8 cellular contexts compared by ENCODE assay signal in the genomic region with DNA sequence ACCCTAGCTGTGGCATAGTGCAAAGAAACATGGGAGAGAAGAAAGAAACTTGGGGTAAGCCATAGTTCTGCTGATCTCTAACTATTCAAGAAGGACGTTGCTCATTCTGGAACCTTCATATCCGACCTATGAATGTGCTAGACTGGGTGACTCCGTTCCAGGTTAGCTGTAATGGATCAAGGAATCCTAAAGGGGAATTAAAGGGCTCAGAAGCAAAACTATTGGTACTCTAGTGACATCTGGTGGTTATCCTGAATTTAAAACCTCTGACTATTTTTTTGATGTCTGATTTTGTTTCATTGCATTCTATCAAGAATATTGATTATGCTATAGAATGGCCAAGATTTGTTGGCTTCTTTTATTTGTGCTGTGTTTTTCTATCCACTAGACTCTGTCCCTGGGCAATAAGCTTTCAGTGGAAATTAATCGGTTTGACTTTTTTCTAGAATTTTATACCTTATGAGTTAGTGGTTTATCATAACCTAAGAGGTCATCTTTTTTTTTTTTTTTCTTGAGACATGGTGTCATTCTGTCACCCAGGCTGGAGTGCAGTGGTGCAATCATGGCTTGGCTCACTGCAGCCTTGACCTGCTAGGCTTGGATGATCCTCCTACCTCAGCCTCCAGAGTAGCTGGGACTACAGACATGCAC. TPM values are rescaled to one million over a fixed set of nuclear protein-coding genes. Genes with fewer than 3 reads are reported as not detected.
DNase-seq lines count a peak whose midpoint lies in the region; ATAC-seq and TF ChIP-seq lines count a peak whose summit lies in the region.

No MANE protein-coding gene starts in this region.

- 29 to 36% methylated on average over 4 of the region's 4 CpGs for WGBS in esophagus squamous epithelium, 2 donors

- no peak for TF ChIP-seq POLR2A in esophagus squamous epithelium (IDR thresholded peaks at IDR 0.05)

- H3K36me3 Mint-ChIP-seq in Caco-2 (ENCODE audit: insufficient read depth, unreplicated experiment) (no peaks in the 10 kb centered on the region), osteocyte (ENCODE audit: unreplicated experiment) (peaks cover 28% of the 10 kb centered on the region)

- POLR2A ChIA-PET in Caco-2 (lab: Charles Lee), result no interaction called here
- POLR2A ChIA-PET in PC-9 (lab: Charles Lee; ENCODE audit: unreplicated experiment), result no interaction called here

- H3K27me3 Mint-ChIP-seq in Caco-2 (ENCODE audit: insufficient read depth, unreplicated experiment) (no peaks in the 10 kb centered on the region), osteocyte (ENCODE audit: unreplicated experiment) (no peaks in the 10 kb centered on the region)

- DNase-seq in Caco-2, result peak in 1 of 2 experiments; percentile 38
- DNase-seq in HT1080 (ENCODE audit: low read depth), result peak; percentile 42
- no peak for DNase-seq in PC-9
- no peak for DNase-seq in esophagus squamous epithelium (lab: John Stamatoyannopoulos, UW)
- no peak for DNase-seq in osteocyte (ENCODE audit: extremely low spot score, unreplicated experiment)
- no peak for DNase-seq in foreskin melanocyte
- DNase-seq in stimulated activated CD4-positive, alpha-beta T cell treated with anti-CD3 and anti-CD28 coated beads, Interleukin-2, amount 100 ng/mL, for 24 hours, result no peak

- no peak overlapping the region for H3K27ac ChIP-seq in PC-9
- peak overlapping the region in 3 of 4 donors; percentile 24 to 76 (median 63) for H3K27ac ChIP-seq in esophagus squamous epithelium

- no TSS peak for BruUV-seq in Caco-2 (replicated peaks; lab: Mats Ljungman, UMichigan)
- no TSS peak for BruUV-seq in PC-9 (replicated peaks; lab: Mats Ljungman, UMichigan)

- intact Hi-C loops in Caco-2 (cut with micrococcal nuclease; ENCODE audit: unreplicated experiment) (loop anchor here (1.0 to 5.0 kb wide), 6 partner anchors 34 to 549 kb away; no protein-coding TSS in a partner anchor), PC-9 (cut with micrococcal nuclease; ENCODE audit: unreplicated experiment) (loop anchor here (1.0 to 5.0 kb wide), 2 partner anchors 168 to 243 kb away; no protein-coding TSS in a partner anchor), esophagus squamous epithelium (cut with DNase I) (loop anchor here (5.0 kb wide), 1 partner anchor 243 kb away; no protein-coding TSS in a partner anchor)

- ATAC-seq in HG03432 (IDR thresholded peaks at IDR 0.05; ENCODE audit: unreplicated experiment), result no peak

- no peaks in the 10 kb centered on the region for H3K4me1 Mint-ChIP-seq in Caco-2 (ENCODE audit: low read depth, unreplicated experiment)
- peaks cover 10% of the 10 kb centered on the region for H3K4me1 Mint-ChIP-seq in osteocyte (ENCODE audit: unreplicated experiment)

- H3K9me3 ChIP-seq in Caco-2 (no peaks in the 10 kb centered on the region), PC-9 (ENCODE audit: insufficient read depth, low read depth) (no peaks in the 10 kb centered on the region), esophagus squamous epithelium (no peaks in the 10 kb centered on the region)

- H3K4me3 Mint-ChIP-seq in Caco-2 (ENCODE audit: unreplicated experiment), result no peak overlapping the region
- no peak overlapping the region for H3K4me3 Mint-ChIP-seq in osteocyte (ENCODE audit: unreplicated experiment)

- H3K27ac Mint-ChIP-seq in Caco-2 (ENCODE audit: unreplicated experiment) (no peak overlapping the region), osteocyte (ENCODE audit: unreplicated experiment) (no peak overlapping the region)

- no peaks in the 10 kb centered on the region for H3K4me1 ChIP-seq in Caco-2
- H3K4me1 ChIP-seq in PC-9 (replicated peaks; ENCODE audit: insufficient read depth), result peaks cover 13% of the 10 kb centered on the region
- peaks cover 0 to 25% (median 11%) of the 10 kb centered on the region in 3 donors for H3K4me1 ChIP-seq in esophagus squamous epithelium

- H3K4me2 ChIP-seq in PC-9, result peak overlapping the region; percentile 38

- CTCF ChIA-PET in Caco-2 (lab: Charles Lee), result interaction anchor here (0.7 to 1.6 kb wide), 10 partner anchors 19 to 244 kb away, joined by 3 to 10 read pairs (median 4); a partner anchor contains a TSS
- CTCF ChIA-PET in PC-9 (lab: Charles Lee), result interaction anchor here (0.7 to 1.0 kb wide), 3 partner anchors 19 to 928 kb away, joined by 3 to 7 read pairs (median 4); a partner anchor contains a TSS

- no peaks in the 10 kb centered on the region for H3K9me2 ChIP-seq in PC-9 (ENCODE audit: insufficient read depth)

- no peaks in the 10 kb centered on the region for H3K36me3 ChIP-seq in Caco-2 (ENCODE audit: control insufficient read depth, insufficient read depth, low read length)
- H3K36me3 ChIP-seq in PC-9 (ENCODE audit: low read depth), result no peaks in the 10 kb centered on the region
- H3K36me3 ChIP-seq in esophagus squamous epithelium, result peaks cover 0 to 67% (median 4%) of the 10 kb centered on the region in 3 donors

- H3F3A ChIP-seq in PC-9 (ENCODE audit: insufficient read depth, low read depth), result peaks cover 13% of the 10 kb centered on the region; the same call in 1 of the 2 replicates

- TF ChIP-seq CTCF in Caco-2 (IDR thresholded peaks at IDR 0.05; ENCODE audit: insufficient read depth in 1 of 2, low read depth in 1 of 2, low read length in 1 of 2, severe bottlenecking in 1 of 2, unreplicated experiment in 1 of 2) (peak; percentile 30 to 72), PC-9 (conservative IDR thresholded peaks at IDR 0.05) (peak; percentile 84), esophagus squamous epithelium (IDR thresholded peaks at IDR 0.05) (peak; percentile 47 to 66 (median 56)), osteocyte (IDR thresholded peaks at IDR 0.05) (peak; percentile 73)

- H3K4me3 ChIP-seq in Caco-2 (ENCODE audit: low read depth, low read length) (no peak overlapping the region), PC-9 (no peak overlapping the region), esophagus squamous epithelium (no peak overlapping the region)

- H2AFZ ChIP-seq in PC-9, result no peak overlapping the region

- H3K27me3 ChIP-seq in Caco-2 (replicated peaks; ENCODE audit: control insufficient read depth, insufficient read depth, low read length), result no peaks in the 10 kb centered on the region
- H3K27me3 ChIP-seq in PC-9 (ENCODE audit: insufficient read depth, low read depth), result no peaks in the 10 kb centered on the region
- H3K27me3 ChIP-seq in esophagus squamous epithelium, result no peaks in the 10 kb centered on the region

- peaks cover 11% of the 10 kb centered on the region; the same call in 1 of the 2 replicates for H4K20me1 ChIP-seq in PC-9 (ENCODE audit: insufficient read depth)

- H3K9me3 Mint-ChIP-seq in Caco-2 (ENCODE audit: unreplicated experiment) (no peaks in the 10 kb centered on the region), osteocyte (ENCODE audit: unreplicated experiment) (no peaks in the 10 kb centered on the region)

- no peaks in the 10 kb centered on the region for H3K79me2 ChIP-seq in PC-9 (ENCODE audit: low read depth)

RNA-seq across cellular contexts. Expression of a gene that starts 19.5 kb away (rescaled TPM):
- total RNA-seq in Caco-2 (2022) (15.7 and 16.7 TPM in 2 replicates), PC-9 (2021) (16.0 and 17.3 TPM in 2 replicates), esophagus squamous epithelium (10 to 100 TPM in 2 of 4 donors, 1 to 10 TPM in 2; 6.9 to 13.6 (median 9.7) TPM), osteocyte (7.7 and 8.4 TPM in 2 replicates)
- 7.9 and 8.1 TPM in 2 replicates for total RNA-seq in HT1080 (2014; rRNA removed; shearing (Covaris generic))
- 11.0 and 11.3 TPM in 2 replicates for polyA plus RNA-seq in HT1080 (2015; cell fraction: cytosol; rRNA removed)
- 7.0 and 9.0 TPM in 2 replicates for polyA plus RNA-seq in HT1080 (2015; cell fraction: nucleus; rRNA removed)

RNA-seq across cellular contexts. Expression of a gene that starts 47.7 kb away (rescaled TPM):
- total RNA-seq in Caco-2 (2022) (not detected in 2 replicates), PC-9 (2021) (not detected in 2 replicates), esophagus squamous epithelium (1 to 10 TPM in 3 of 4 donors, not detected in 1; 1.1 to 7.8 (median 3.1) TPM), osteocyte (3.3 and 3.4 TPM in 2 replicates)
- 0.40 and 0.82 TPM in 2 replicates for total RNA-seq in HT1080 (2014; rRNA removed; shearing (Covaris generic))
- polyA plus RNA-seq in HT1080 (2015; cell fraction: cytosol; rRNA removed), result not detected in 2 replicates
- 0.07 TPM in 1 of 2 replicates, not detected in the other for polyA plus RNA-seq in HT1080 (2015; cell fraction: nucleus; rRNA removed)
